22 cellular contexts compared by ENCODE assay signal in genomic region chr20:61924858-61925554, GRCh38.
DNase-seq lines count a peak whose midpoint lies in the region; ATAC-seq, FAIRE-seq and TF ChIP-seq lines count a peak whose summit lies in the region.
"Had no signal": no experiment of that assay in that cellular context is flagged by ENCODE, and none has a peak within 500 bp of the region (broad histone marks: within the 10 kb centered on the region; RNA-seq: fewer than 3 reads in every experiment).

No MANE protein-coding gene starts in this region.

- no peak for ATAC-seq in activated naive CD8-positive, alpha-beta T cell treated with anti-CD3 and anti-CD28 coated beads, Interleukin-2, amount 10 ng/mL, durations not matched to agents 7 days and 5 days (ENCODE audit: low read depth)
- ATAC-seq in activated naive CD8-positive, alpha-beta T cell treated with anti-CD3 and anti-CD28 coated beads, Interleukin-2, amount 50 U/mL, for 24 hours = no peak
- ATAC-seq in GM21717 (IDR thresholded peaks at IDR 0.05; ENCODE audit: unreplicated experiment) = no peak
- ATAC-seq: CD8-positive, alpha-beta T cell had no signal

- peak; percentile 58 for FAIRE-seq in HTR-8/SVneo (lab: Jason Lieb, UNC)
- FAIRE-seq: G401.6, GM12892, HepG2 had no signal

- peaks cover 3% of the 10 kb centered on the region for H3K27me3 Mint-ChIP-seq in activated naive CD8-positive, alpha-beta T cell treated with anti-CD3 and anti-CD28 coated beads, Interleukin-2, amount 10 ng/mL, durations not matched to agents 7 days and 5 days
- H3K27me3 Mint-ChIP-seq in activated naive CD8-positive, alpha-beta T cell treated with anti-CD3 and anti-CD28 coated beads, Interleukin-2, amount 50 U/mL, for 24 hours = no peaks in the 10 kb centered on the region
- H3K27me3 Mint-ChIP-seq in glutamatergic neuron (ENCODE audit: unreplicated experiment) = peaks cover 13% of the 10 kb centered on the region

- no peak overlapping the region for H3K27ac Mint-ChIP-seq in activated naive CD8-positive, alpha-beta T cell treated with anti-CD3 and anti-CD28 coated beads, Interleukin-2, amount 10 ng/mL, durations not matched to agents 7 days and 5 days
- H3K27ac Mint-ChIP-seq in activated naive CD8-positive, alpha-beta T cell treated with anti-CD3 and anti-CD28 coated beads, Interleukin-2, amount 50 U/mL, for 24 hours = no peak overlapping the region
- H3K27ac Mint-ChIP-seq in glutamatergic neuron (ENCODE audit: unreplicated experiment) = no peak overlapping the region
- H3K27ac Mint-ChIP-seq: CD8-positive, alpha-beta T cell had no signal

- H3K9ac ChIP-seq in skeletal muscle satellite cell (ENCODE audit: low read depth, low read length) = peak overlapping the region; percentile 29
- H3K9ac ChIP-seq: BLaER1 treated with 17β-estradiol and CSF1 and Interleukin-3, amounts not matched to agents 10 nM and 100 nM had no signal

- H3K36me3 Mint-ChIP-seq in activated naive CD8-positive, alpha-beta T cell treated with anti-CD3 and anti-CD28 coated beads, Interleukin-2, amount 10 ng/mL, durations not matched to agents 7 days and 5 days = no peaks in the 10 kb centered on the region
- no peaks in the 10 kb centered on the region for H3K36me3 Mint-ChIP-seq in activated naive CD8-positive, alpha-beta T cell treated with anti-CD3 and anti-CD28 coated beads, Interleukin-2, amount 50 U/mL, for 24 hours (ENCODE audit: low read depth)
- H3K36me3 Mint-ChIP-seq in glutamatergic neuron (ENCODE audit: unreplicated experiment) = no peaks in the 10 kb centered on the region
- H3K36me3 Mint-ChIP-seq: CD8-positive, alpha-beta T cell had no signal

- no peak overlapping the region for H3K4me3 ChIP-seq in skeletal muscle satellite cell (ENCODE audit: low read length)
- H3K4me3 ChIP-seq: BLaER1 treated with 17β-estradiol and CSF1 and Interleukin-3, amounts not matched to agents 10 nM and 100 nM; K562; Peyer's patch had no signal

- H3K4me2 ChIP-seq in skeletal muscle satellite cell (ENCODE audit: low read length) = no peak overlapping the region
- H3K4me2 ChIP-seq: BLaER1 treated with 17β-estradiol and CSF1 and Interleukin-3, amounts not matched to agents 10 nM and 100 nM had no signal

- no peak overlapping the region for H3K4me3 Mint-ChIP-seq in activated naive CD8-positive, alpha-beta T cell treated with anti-CD3 and anti-CD28 coated beads, Interleukin-2, amount 10 ng/mL, durations not matched to agents 7 days and 5 days
- no peak overlapping the region for H3K4me3 Mint-ChIP-seq in activated naive CD8-positive, alpha-beta T cell treated with anti-CD3 and anti-CD28 coated beads, Interleukin-2, amount 50 U/mL, for 24 hours
- H3K4me3 Mint-ChIP-seq in glutamatergic neuron (ENCODE audit: unreplicated experiment) = no peak overlapping the region
- H3K4me3 Mint-ChIP-seq: CD8-positive, alpha-beta T cell had no signal

- DNase-seq in activated naive CD8-positive, alpha-beta T cell treated with anti-CD3 and anti-CD28 coated beads, Interleukin-2, amount 10 ng/mL, durations not matched to agents 7 days and 5 days = peak; percentile 15
- no peak for DNase-seq in activated naive CD8-positive, alpha-beta T cell treated with anti-CD3 and anti-CD28 coated beads, Interleukin-2, amount 50 U/mL, for 24 hours
- DNase-seq in HTR-8/SVneo (ENCODE audit: insufficient read length, low spot score) (no peak), glutamatergic neuron (peak; percentile 8), ecto neural progenitor cell (ENCODE audit: low spot score) (no peak), occipital lobe (lab: John Stamatoyannopoulos, UW) (no peak)
- DNase-seq: CD8-positive, alpha-beta T cell; MM.1S; NCI-H1048; NCI-H1436 treated with DMSO at 0.1 percent for 48 hours; NCI-H1930; NCI-H226; NCI-H510A treated with DMSO at 0.1 percent for 48 hours; NK-92 treated with Interleukin-12 subunit alpha and Interleukin-12 subunit beta, amount 100 ng/mL, for 24 hours; Peyer's patch had no signal

- no peaks in the 10 kb centered on the region for H3K27me3 ChIP-seq in skeletal muscle satellite cell (ENCODE audit: control insufficient read depth, insufficient read depth, low read length)
- H3K27me3 ChIP-seq: BLaER1 treated with 17β-estradiol and CSF1 and Interleukin-3, amounts not matched to agents 10 nM and 100 nM; Peyer's patch had no signal

- H3K36me3 ChIP-seq in skeletal muscle satellite cell (ENCODE audit: insufficient read depth, low read length) = peaks cover 11% of the 10 kb centered on the region
- H3K36me3 ChIP-seq: BLaER1 treated with 17β-estradiol and CSF1 and Interleukin-3, amounts not matched to agents 10 nM and 100 nM; Peyer's patch had no signal

- no peak for TF ChIP-seq CTCF in glutamatergic neuron (IDR thresholded peaks at IDR 0.05; ENCODE audit: partially characterized antibody, unreplicated experiment)

- POLR2A ChIA-PET in activated naive CD8-positive, alpha-beta T cell treated with anti-CD3 and anti-CD28 coated beads, Interleukin-2, amount 10 ng/mL, durations not matched to agents 7 days and 5 days (lab: Charles Lee) = no interaction called here

- peaks cover 16% of the 10 kb centered on the region for H3K4me1 ChIP-seq in skeletal muscle satellite cell (ENCODE audit: control insufficient read depth, insufficient read depth, low read length)
- H3K4me1 ChIP-seq: Peyer's patch had no signal

- H3K9me3 ChIP-seq in skeletal muscle satellite cell (replicated peaks; ENCODE audit: low read length) = no peaks in the 10 kb centered on the region
- H3K9me3 ChIP-seq: Peyer's patch had no signal

- H3K9me3 Mint-ChIP-seq in activated naive CD8-positive, alpha-beta T cell treated with anti-CD3 and anti-CD28 coated beads, Interleukin-2, amount 10 ng/mL, durations not matched to agents 7 days and 5 days = no peaks in the 10 kb centered on the region
- H3K9me3 Mint-ChIP-seq in activated naive CD8-positive, alpha-beta T cell treated with anti-CD3 and anti-CD28 coated beads, Interleukin-2, amount 50 U/mL, for 24 hours = no peaks in the 10 kb centered on the region
- peaks cover 3% of the 10 kb centered on the region for H3K9me3 Mint-ChIP-seq in glutamatergic neuron (ENCODE audit: unreplicated experiment)
- H3K9me3 Mint-ChIP-seq: CD8-positive, alpha-beta T cell had no signal

- H3K4me1 Mint-ChIP-seq in activated naive CD8-positive, alpha-beta T cell treated with anti-CD3 and anti-CD28 coated beads, Interleukin-2, amount 10 ng/mL, durations not matched to agents 7 days and 5 days = no peaks in the 10 kb centered on the region
- no peaks in the 10 kb centered on the region for H3K4me1 Mint-ChIP-seq in activated naive CD8-positive, alpha-beta T cell treated with anti-CD3 and anti-CD28 coated beads, Interleukin-2, amount 50 U/mL, for 24 hours
- no peaks in the 10 kb centered on the region for H3K4me1 Mint-ChIP-seq in glutamatergic neuron (ENCODE audit: low read depth, unreplicated experiment)

Comparison
In these comparisons a context has a peak if more than half of its experiments do, and no peak if none do; other contexts are left out.
1. DNase-seq: peak in activated naive CD8-positive, alpha-beta T cell treated with anti-CD3 and anti-CD28 coated beads, Interleukin-2, amount 10 ng/mL, durations not matched to agents 7 days and 5 days (single experiment) and glutamatergic neuron (single experiment); none in activated naive CD8-positive, alpha-beta T cell treated with anti-CD3 and anti-CD28 coated beads, Interleukin-2, amount 50 U/mL, for 24 hours (single experiment), HTR-8/SVneo (single experiment), ecto neural progenitor cell (single experiment) and occipital lobe (single experiment).